Comparison of ENCODE assay signal across 30 cellular contexts in the genomic region with DNA sequence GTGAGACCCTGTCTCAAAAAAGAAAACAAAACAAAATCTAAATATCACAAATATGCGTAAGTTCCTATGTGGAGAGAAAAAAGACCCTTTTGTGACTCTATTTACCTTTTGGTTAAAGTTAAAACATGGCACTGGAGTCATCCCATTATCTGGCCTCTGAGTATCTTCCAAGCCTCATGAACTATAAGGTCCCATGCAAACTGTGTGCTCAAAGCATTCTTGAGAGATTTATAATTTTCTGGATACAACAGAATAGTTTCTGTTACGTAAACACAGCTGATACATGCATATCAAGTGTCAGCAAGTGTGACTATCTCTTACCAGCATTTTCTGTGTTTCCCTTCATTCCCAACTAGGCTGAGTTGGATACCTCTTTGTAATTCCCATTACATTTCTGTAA. TPM values are rescaled to one million over a fixed set of nuclear protein-coding genes. Genes with fewer than 3 reads are reported as not detected.
"Had no signal": no experiment of that assay in that cellular context is flagged by ENCODE, and none has a peak within 500 bp of the region (broad histone marks: within the 10 kb centered on the region; RNA-seq: fewer than 3 reads in every experiment).

No MANE protein-coding gene starts in this region.

- H3K36me3 ChIP-seq: adrenal gland, breast epithelium, SJCRH30, WERI-Rb-1 had no signal

- H3K27me3 Mint-ChIP-seq: activated CD8-positive, alpha-beta T cell treated with anti-CD3 and anti-CD28 coated beads for 36 hours; activated T-helper 17 cell treated with anti-CD3 and anti-CD28 coated beads, Interleukin-2, amount 50 U/mL, for 72 hours had no signal

- DNase-seq: activated CD4-positive, alpha-beta T cell treated with anti-CD3 and anti-CD28 coated beads, Interleukin-2, amount 10 ng/mL, durations not matched to agents 24 days and 14 days; activated CD4-positive, alpha-beta T cell treated with anti-CD3 and anti-CD28 coated beads, Interleukin-2, amount 50 U/mL, for 4 hours; activated CD8-positive, alpha-beta T cell treated with anti-CD3 and anti-CD28 coated beads for 36 hours; activated effector memory CD4-positive, alpha-beta T cell treated with anti-CD3 and anti-CD28 coated beads, Interleukin-2, amount 50 U/mL, for 16 hours; activated naive CD4-positive, alpha-beta T cell treated with Interleukin-2 at 50 U/mL for 16 hours; activated naive CD8-positive, alpha-beta T cell treated with anti-CD3 and anti-CD28 coated beads, Interleukin-2, amount 10 ng/mL, durations not matched to agents 7 days and 5 days; activated T-cell treated with anti-CD3 and anti-CD28 coated beads, Interleukin-2, amount 50 U/mL, for 1 hour; activated T-cell treated with anti-CD3 and anti-CD28 coated beads, Interleukin-2, amount 50 U/mL, for 72 hours; adrenal gland; body of pancreas; NCI-H1105; NCI-H1417 treated with DMSO at 0.1 percent for 48 hours; NCI-H187 treated with DMSO at 0.1 percent for 48 hours; NCI-H2081; NCI-H226; NCI-H524 treated with DMSO at 0.1 percent for 48 hours; SHP77; SJCRH30; T1000; WERI-Rb-1 had no signal

- H3K4me1 Mint-ChIP-seq: activated CD4-positive, alpha-beta T cell treated with anti-CD3 and anti-CD28 coated beads, Interleukin-2, amount 10 ng/mL, durations not matched to agents 24 days and 14 days; activated naive CD4-positive, alpha-beta T cell treated with anti-CD3 and anti-CD28 coated beads, Interleukin-2, amount 50 U/mL, for 24 hours; activated T-helper 17 cell treated with anti-CD3 and anti-CD28 coated beads, Interleukin-2, amount 50 U/mL, for 72 hours had no signal

- H3K4me3 Mint-ChIP-seq: activated CD4-positive, alpha-beta T cell treated with anti-CD3 and anti-CD28 coated beads, Interleukin-2, amount 10 ng/mL, durations not matched to agents 24 days and 14 days; activated CD8-positive, alpha-beta T cell treated with anti-CD3 and anti-CD28 coated beads for 36 hours; activated naive CD4-positive, alpha-beta T cell treated with anti-CD3 and anti-CD28 coated beads, Interleukin-2, amount 50 U/mL, for 24 hours; activated naive CD8-positive, alpha-beta T cell treated with anti-CD3 and anti-CD28 coated beads, Interleukin-2, amount 10 ng/mL, durations not matched to agents 7 days and 5 days; activated T-cell treated with anti-CD3 and anti-CD28 coated beads, Interleukin-2, amount 50 U/mL, for 72 hours; activated T-helper 17 cell treated with anti-CD3 and anti-CD28 coated beads, Interleukin-2, amount 50 U/mL, for 72 hours had no signal

- H3K27ac ChIP-seq: adrenal gland, body of pancreas, breast epithelium, SJCRH30, SK-N-MC, WERI-Rb-1 had no signal

- H3K4me3 ChIP-seq: adrenal gland, body of pancreas, breast epithelium, SJCRH30, SK-N-MC had no signal

- ATAC-seq: activated CD8-positive, alpha-beta T cell treated with anti-CD3 and anti-CD28 coated beads for 36 hours; activated T-cell treated with anti-CD3 and anti-CD28 coated beads, Interleukin-2, amount 50 U/mL, for 72 hours; activated T-helper 17 cell treated with anti-CD3 and anti-CD28 coated beads, Interleukin-2, amount 50 U/mL, for 72 hours; body of pancreas; Panc1 had no signal

- FAIRE-seq: astrocyte had no signal

- H3K27me3 ChIP-seq: adrenal gland, body of pancreas, breast epithelium, SJCRH30 had no signal

- H3K27ac Mint-ChIP-seq: activated CD4-positive, alpha-beta T cell treated with anti-CD3 and anti-CD28 coated beads, Interleukin-2, amount 10 ng/mL, durations not matched to agents 24 days and 14 days; activated CD8-positive, alpha-beta T cell treated with anti-CD3 and anti-CD28 coated beads for 36 hours; activated naive CD4-positive, alpha-beta T cell treated with anti-CD3 and anti-CD28 coated beads, Interleukin-2, amount 50 U/mL, for 24 hours; activated naive CD8-positive, alpha-beta T cell treated with anti-CD3 and anti-CD28 coated beads, Interleukin-2, amount 10 ng/mL, durations not matched to agents 7 days and 5 days; activated T-cell treated with anti-CD3 and anti-CD28 coated beads, Interleukin-2, amount 50 U/mL, for 72 hours; activated T-helper 17 cell treated with anti-CD3 and anti-CD28 coated beads, Interleukin-2, amount 50 U/mL, for 72 hours had no signal

- H3K4me1 ChIP-seq: adrenal gland, body of pancreas, breast epithelium had no signal

- H3K9me3 Mint-ChIP-seq: activated CD8-positive, alpha-beta T cell treated with anti-CD3 and anti-CD28 coated beads for 36 hours; activated naive CD4-positive, alpha-beta T cell treated with anti-CD3 and anti-CD28 coated beads, Interleukin-2, amount 50 U/mL, for 24 hours; activated naive CD8-positive, alpha-beta T cell treated with anti-CD3 and anti-CD28 coated beads, Interleukin-2, amount 10 ng/mL, durations not matched to agents 7 days and 5 days; activated T-cell treated with anti-CD3 and anti-CD28 coated beads, Interleukin-2, amount 50 U/mL, for 72 hours; activated T-helper 17 cell treated with anti-CD3 and anti-CD28 coated beads, Interleukin-2, amount 50 U/mL, for 72 hours had no signal

- H3K9me3 ChIP-seq: adrenal gland, body of pancreas, breast epithelium had no signal

- H3K36me3 Mint-ChIP-seq: activated naive CD4-positive, alpha-beta T cell treated with anti-CD3 and anti-CD28 coated beads, Interleukin-2, amount 50 U/mL, for 24 hours; activated naive CD8-positive, alpha-beta T cell treated with anti-CD3 and anti-CD28 coated beads, Interleukin-2, amount 10 ng/mL, durations not matched to agents 7 days and 5 days had no signal

RNA-seq across cellular contexts. Expression of a gene that starts 8.8 kb away (rescaled TPM):
- total RNA-seq: activated CD4-positive, alpha-beta T cell treated with anti-CD3 and anti-CD28 coated beads, Interleukin-2, amount 10 ng/mL, durations not matched to agents 24 days and 14 days; activated CD8-positive, alpha-beta memory T cell treated with anti-CD3 and anti-CD28 coated beads for 36 hours; activated CD8-positive, alpha-beta T cell treated with anti-CD3 and anti-CD28 coated beads for 36 hours; activated naive CD8-positive, alpha-beta T cell treated with anti-CD3 and anti-CD28 coated beads, Interleukin-2, amount 10 ng/mL, durations not matched to agents 7 days and 5 days; activated T-cell treated with anti-CD3 and anti-CD28 coated beads, Interleukin-2, amount 50 U/mL, for 72 hours; astrocyte; RPMI7951; T-helper 1 cell treated with Interleukin-12 subunit alpha and Interleukin-12 subunit beta and Interleukin-4 antibody, amounts not matched to agents 30 ng/mL and 1 ng/mL, for 36 hours; T-helper 2 cell treated with Interferon-gamma antibody and Interleukin-4, amounts not matched to agents 100 ng/mL and 5 ng/mL, for 36 hours had no signal
